12 cellular contexts compared by ENCODE assay signal in the genomic region with DNA sequence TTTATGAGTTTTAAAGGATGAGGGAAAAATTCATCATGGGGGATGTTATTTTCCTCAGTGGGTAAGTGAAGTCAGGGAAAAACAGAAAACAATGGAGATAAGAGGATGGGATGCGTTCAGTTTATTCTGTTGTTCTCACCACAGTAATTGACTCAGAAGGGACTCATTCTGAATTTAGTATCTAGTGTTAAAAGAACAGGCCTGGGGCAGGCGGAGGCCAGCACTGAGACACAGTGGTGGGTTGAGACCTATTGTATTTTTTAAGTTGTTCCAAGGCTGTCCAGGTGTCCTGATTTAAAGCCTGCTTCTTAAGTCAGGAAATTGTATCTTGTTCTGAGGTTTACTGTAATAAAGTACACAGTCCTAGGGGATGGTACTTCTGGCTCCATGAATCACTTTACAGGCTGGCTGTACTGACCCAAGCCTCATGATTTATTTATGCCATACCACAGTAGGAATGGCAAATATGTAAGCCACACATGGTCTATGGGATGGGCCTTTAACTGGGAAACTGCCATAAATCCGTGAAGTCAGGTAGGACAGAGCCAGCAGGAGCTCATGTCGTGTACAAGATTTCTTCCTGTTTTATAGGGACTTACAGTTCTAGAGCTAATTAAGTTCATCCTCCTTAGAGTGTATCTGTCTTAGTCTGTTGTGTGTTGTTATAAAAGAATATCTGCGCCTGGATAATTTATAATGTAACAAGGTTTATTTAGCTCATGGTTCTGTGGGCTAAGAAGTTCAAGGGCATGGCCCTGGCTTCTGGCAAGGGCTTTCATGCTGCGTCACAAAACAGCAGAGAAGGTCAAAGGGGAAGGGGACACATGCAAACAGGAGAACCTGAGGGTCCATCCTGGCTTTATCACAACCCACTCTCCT.
DNase-seq lines count a peak whose midpoint lies in the region; ATAC-seq and TF ChIP-seq lines count a peak whose summit lies in the region.
"Had no signal": no experiment of that assay in that cellular context is flagged by ENCODE, and none has a peak within 500 bp of the region (broad histone marks: within the 10 kb centered on the region; RNA-seq: fewer than 3 reads in every experiment).

No MANE protein-coding gene starts in this region.

- TF ChIP-seq POLR2A in heart left ventricle (IDR thresholded peaks at IDR 0.05): no peak

- no peak overlapping the region for H3K4me3 ChIP-seq in heart left ventricle

- 73 to 83% (median 79%) methylated on average over 6 of the region's 6 CpGs for WGBS in heart left ventricle, 4 donors

- H3K27me3 ChIP-seq in heart left ventricle: no peaks in the 10 kb centered on the region
- H3K27me3 ChIP-seq: neutrophil had no signal

- ATAC-seq in heart left ventricle (peak in 3 of 4 donors; percentile 33 to 59 (median 56)), GM21529 (IDR thresholded peaks at IDR 0.05; ENCODE audit: unreplicated experiment) (no peak)

- peak; percentile 90 for DNase-seq in H4 (ENCODE audit: low spot score)
- peak; percentile 92 for DNase-seq in SW480 (ENCODE audit: low spot score)
- DNase-seq in heart left ventricle: no peak
- peak; percentile 95 for DNase-seq in renal cortical epithelial cell (ENCODE audit: low read depth)
- no peak for DNase-seq in activated gamma-delta T cell treated with Interleukin-2 at 50 U/mL for 16 hours
- DNase-seq in DMS79 (lab: John Stamatoyannopoulos, UW): no peak
- no peak for DNase-seq in effector CD8-positive, alpha-beta T cell (lab: John Stamatoyannopoulos, UW)
- DNase-seq: activated effector memory CD4-positive, alpha-beta T cell treated with Interleukin-2 at 50 U/mL for 16 hours; NCI-H2081 treated with DMSO at 0.1 percent for 48 hours; T-helper 9 cell had no signal

- H3K9me3 ChIP-seq in heart left ventricle: no peaks in the 10 kb centered on the region
- H3K9me3 ChIP-seq: neutrophil had no signal

- H3K4me1 ChIP-seq in heart left ventricle: peaks cover 0 to 9% (median 0%) of the 10 kb centered on the region in 12 donors

- peak overlapping the region in 2 of 12 donors; percentile 9 to 56 for H3K27ac ChIP-seq in heart left ventricle
- H3K27ac ChIP-seq: neutrophil had no signal

- no peak for TF ChIP-seq CTCF in heart left ventricle (IDR thresholded peaks at IDR 0.05)

- intact Hi-C loops in heart left ventricle (cut with DNase I): no loop called here

- no peaks in the 10 kb centered on the region for H3K36me3 ChIP-seq in heart left ventricle
- H3K36me3 ChIP-seq: neutrophil had no signal

Comparison
In these comparisons a context has a peak if more than half of its experiments do, and no peak if none do; other contexts are left out.
1. DNase-seq: peak in H4 (single experiment), SW480 (single experiment) and renal cortical epithelial cell (single experiment); none in heart left ventricle (0 of 5), activated gamma-delta T cell treated with Interleukin-2 at 50 U/mL for 16 hours (single experiment), DMS79 (single experiment) and effector CD8-positive, alpha-beta T cell (single experiment).